ENCODE assay signal across 8 cellular contexts in the genomic region with DNA sequence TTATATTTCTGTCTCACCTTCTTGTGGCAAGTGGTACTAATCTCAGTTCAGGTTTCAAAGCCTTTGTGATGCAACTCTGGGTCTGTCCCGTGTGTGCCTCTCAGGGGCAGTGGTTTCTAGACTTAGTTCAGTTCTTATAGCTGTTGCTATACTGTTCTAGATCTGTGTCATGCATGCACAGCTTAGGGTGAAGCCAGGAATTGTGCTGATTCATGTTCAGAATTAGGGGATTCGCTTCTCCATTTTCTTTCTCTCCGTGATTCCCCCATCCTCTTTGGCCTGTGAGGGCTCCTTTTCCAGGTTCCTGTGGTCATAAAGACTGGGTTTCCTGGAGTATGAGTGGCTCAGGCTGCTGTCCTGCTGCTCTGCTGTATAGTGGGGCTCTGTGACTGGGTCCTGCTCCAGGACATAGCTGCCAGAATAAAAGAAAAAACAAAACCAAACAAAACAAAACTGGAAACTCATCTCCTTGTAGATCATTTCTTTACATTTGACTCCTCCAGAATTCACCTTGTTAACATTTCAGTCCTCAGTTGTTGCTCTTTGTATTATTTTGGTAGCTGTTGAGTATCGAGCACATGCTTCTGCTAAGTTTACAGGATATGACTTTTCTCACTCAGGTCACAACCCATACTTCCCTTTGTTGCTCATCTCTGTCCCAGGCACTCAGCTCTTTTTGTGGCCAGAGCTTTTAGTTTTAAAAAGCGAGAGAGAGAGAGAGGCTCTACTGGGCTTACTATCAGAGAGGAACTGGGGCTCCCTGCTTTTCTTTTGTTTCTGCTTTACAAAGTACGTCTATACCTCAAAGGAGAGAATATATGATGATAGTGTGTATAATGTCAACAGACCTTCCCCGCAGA. TPM values are rescaled to one million over a fixed set of nuclear protein-coding genes. Genes with fewer than 3 reads are reported as not detected.
DNase-seq lines count a peak whose midpoint lies in the region; ATAC-seq and TF ChIP-seq lines count a peak whose summit lies in the region.

No MANE protein-coding gene starts in this region.

- no peak for TF ChIP-seq CTCF in GM10248 (IDR thresholded peaks at IDR 0.05; ENCODE audit: control extremely low read depth, extremely low read depth, low read depth, missing control alignments)
- TF ChIP-seq CTCF in gastroesophageal sphincter (IDR thresholded peaks at IDR 0.05): no peak

- CTCF ChIA-PET in GM10248 (lab: Yijun Ruan, JAX): interaction anchor here (1.2 to 2.0 kb wide), 10 partner anchors 9 to 215 kb away, joined by 3 to 10 read pairs (median 4); no protein-coding TSS in a partner anchor

- H3K4me1 ChIP-seq in HUES64 (ENCODE audit: insufficient read depth, low read length): peaks cover 43% of the 10 kb centered on the region
- peaks cover 0 to 24% (median 5%) of the 10 kb centered on the region in 3 donors for H3K4me1 ChIP-seq in gastroesophageal sphincter

- DNase-seq in GM10248 (ENCODE audit: extremely low spot score): peak; percentile 65
- DNase-seq in activated CD8-positive, alpha-beta memory T cell treated with anti-CD3 and anti-CD28 coated beads for 24 hours: peak; percentile 71
- no peak for DNase-seq in midbrain (lab: John Stamatoyannopoulos, UW)
- DNase-seq in effector CD4-positive, alpha-beta T cell: no peak

- ATAC-seq in GM21717 (IDR thresholded peaks at IDR 0.05; ENCODE audit: unreplicated experiment): peak; percentile 95
- no peak for ATAC-seq in gastroesophageal sphincter

- WGBS in HUES64: 54% methylated on average over 6 of the region's 7 CpGs
- WGBS in gastroesophageal sphincter (ENCODE audit: low coverage in 1 of 2), 2 donors: 42 to 54% methylated on average over 5 to 6 of the region's 7 CpGs

- peak overlapping the region; percentile 56 for H3K27ac ChIP-seq in HUES64 (ENCODE audit: low read depth, low read length)
- H3K27ac ChIP-seq in gastroesophageal sphincter: peak overlapping the region in 3 of 4 donors; percentile 13 to 46 (median 28)
- peak overlapping the region in 12 of 21 experiments; percentile 2 to 56 (median 34) for H3K27ac ChIP-seq in skin epidermis

- peak overlapping the region; percentile 35; the same call in 1 of the 2 replicates for H3K9ac ChIP-seq in HUES64 (ENCODE audit: low read depth, low read length)

- H3K27me3 ChIP-seq in HUES64 (ENCODE audit: insufficient read depth, low read length): no peaks in the 10 kb centered on the region
- no peaks in the 10 kb centered on the region for H3K27me3 ChIP-seq in gastroesophageal sphincter

- POLR2A ChIA-PET in GM10248 (lab: Yijun Ruan, JAX): no interaction called here

- TF ChIP-seq EP300 in gastroesophageal sphincter (IDR thresholded peaks at IDR 0.05): no peak

- H3K4me3 ChIP-seq in HUES64 (ENCODE audit: low read length): no peak overlapping the region
- H3K4me3 ChIP-seq in gastroesophageal sphincter: no peak overlapping the region
- H3K4me3 ChIP-seq in skin epidermis: peak overlapping the region in 1 of 7 experiments; percentile 5

- H3K36me3 ChIP-seq in HUES64 (ENCODE audit: insufficient read depth, low read length): no peaks in the 10 kb centered on the region
- no peaks in the 10 kb centered on the region for H3K36me3 ChIP-seq in gastroesophageal sphincter

- no peak for TF ChIP-seq POLR2A in gastroesophageal sphincter (IDR thresholded peaks at IDR 0.05)

- H3K9me3 ChIP-seq in HUES64 (ENCODE audit: insufficient read depth, low read depth, low read length) (peaks cover 3% of the 10 kb centered on the region; the same call in 1 of the 2 replicates), gastroesophageal sphincter (no peaks in the 10 kb centered on the region)

RNA-seq across cellular contexts. Expression of gene CERS6, which starts 34.2 kb away (rescaled TPM):
- 19.1 TPM for polyA plus RNA-seq in HUES64 (2013, experiment 1 of 2)
- 19.0 TPM for polyA plus RNA-seq in HUES64 (2013, experiment 2 of 2)
- total RNA-seq in gastroesophageal sphincter: 10 to 100 TPM; 45.0 to 61.2 (median 56.4) TPM

Comparison
In these comparisons a context has a peak if more than half of its experiments do, and no peak if none do; other contexts are left out.
1. DNase-seq: peak in GM10248 (single experiment) and activated CD8-positive, alpha-beta memory T cell treated with anti-CD3 and anti-CD28 coated beads for 24 hours (single experiment); none in midbrain (single experiment) and effector CD4-positive, alpha-beta T cell (single experiment).
2. Peak in every context shown above with its lines, with median percentiles within 50 percentile points of each other: H3K27ac ChIP-seq.